ENCODE assay signal across 11 cellular contexts in the genomic region with DNA sequence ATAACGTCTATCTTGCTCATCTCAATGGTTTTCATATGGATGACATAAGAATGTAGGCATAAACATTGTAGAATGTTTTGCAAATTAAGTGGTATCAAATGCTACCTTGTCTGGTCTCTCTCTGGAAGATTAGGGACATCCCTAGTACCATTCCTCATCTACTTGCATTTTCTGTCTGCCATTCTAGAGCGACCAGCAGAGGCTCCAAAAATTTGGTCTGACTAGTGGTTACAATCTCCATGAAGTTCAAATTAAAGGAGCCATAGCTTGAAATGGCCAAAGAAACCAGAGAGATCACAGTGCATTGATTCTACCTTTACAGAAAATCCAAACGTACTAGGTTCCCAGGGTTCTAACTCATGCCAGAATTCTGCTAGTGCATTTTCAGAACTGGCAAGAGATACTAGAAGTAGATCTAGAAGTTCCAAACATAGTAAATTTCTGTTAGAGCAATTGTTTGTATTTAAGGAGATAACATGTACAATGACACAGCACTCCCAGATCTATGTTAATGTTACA. TPM values are rescaled to one million over a fixed set of nuclear protein-coding genes. Genes with fewer than 3 reads are reported as not detected.
A peak's percentile ranks its signal among the peaks of the same experiment; 100 is the strongest.
DNase-seq lines count a peak whose midpoint lies in the region; ATAC-seq and TF ChIP-seq lines count a peak whose summit lies in the region.
"Had no signal": no experiment of that assay in that cellular context is flagged by ENCODE, and none has a peak within 500 bp of the region (broad histone marks: within the 10 kb centered on the region; RNA-seq: fewer than 3 reads in every experiment).

No MANE protein-coding gene starts in this region.

- H3K27me3 Mint-ChIP-seq in activated T-cell treated with anti-CD3 and anti-CD28 coated beads, Interleukin-2, amount 50 U/mL, for 4 hours (ENCODE audit: low read depth), result no peaks in the 10 kb centered on the region
- no peaks in the 10 kb centered on the region for H3K27me3 Mint-ChIP-seq in stimulated activated memory B cell treated with anti-CD40 and anti-IgM and Interleukin-4, amounts not matched to agents 10 μg/mL and 1 μg/mL and 100 μg/mL, for 72 hours
- no peaks in the 10 kb centered on the region for H3K27me3 Mint-ChIP-seq in progenitor cell of endocrine pancreas

- H3K4me1 Mint-ChIP-seq in activated T-cell treated with anti-CD3 and anti-CD28 coated beads, Interleukin-2, amount 50 U/mL, for 4 hours (ENCODE audit: low read depth), result peaks cover 86% of the 10 kb centered on the region
- H3K4me1 Mint-ChIP-seq in stimulated activated memory B cell treated with anti-CD40 and anti-IgM and Interleukin-4, amounts not matched to agents 10 μg/mL and 1 μg/mL and 100 μg/mL, for 72 hours, result peaks cover 69% of the 10 kb centered on the region
- H3K4me1 Mint-ChIP-seq in progenitor cell of endocrine pancreas (ENCODE audit: low read depth), result peaks cover 9% of the 10 kb centered on the region

- no peak for DNase-seq in activated T-cell treated with anti-CD3 and anti-CD28 coated beads, Interleukin-2, amount 50 U/mL, for 4 hours
- DNase-seq in activated T-cell treated with anti-CD3 and anti-CD28 coated beads, Interleukin-2, amount 50 U/mL, for 48 hours, result no peak
- peak; percentile 89 for DNase-seq in OCI-M1 (lab: John Stamatoyannopoulos, UW)
- no peak for DNase-seq in coronary artery (ENCODE audit: low spot score)
- DNase-seq in progenitor cell of endocrine pancreas (ENCODE audit: low spot score, unreplicated experiment), result no peak
- DNase-seq: mesenchymal stem cell, SHP77 treated with DMSO at 0.1 percent for 48 hours had no signal

- peak overlapping the region; percentile 81 for H3K4me3 Mint-ChIP-seq in activated T-cell treated with anti-CD3 and anti-CD28 coated beads, Interleukin-2, amount 50 U/mL, for 4 hours
- peak overlapping the region; percentile 82 for H3K4me3 Mint-ChIP-seq in stimulated activated memory B cell treated with anti-CD40 and anti-IgM and Interleukin-4, amounts not matched to agents 10 μg/mL and 1 μg/mL and 100 μg/mL, for 72 hours
- no peak overlapping the region for H3K4me3 Mint-ChIP-seq in progenitor cell of endocrine pancreas (ENCODE audit: low read depth)

- H3K36me3 Mint-ChIP-seq in activated T-cell treated with anti-CD3 and anti-CD28 coated beads, Interleukin-2, amount 50 U/mL, for 4 hours (ENCODE audit: insufficient read depth), result no peaks in the 10 kb centered on the region
- H3K36me3 Mint-ChIP-seq in stimulated activated memory B cell treated with anti-CD40 and anti-IgM and Interleukin-4, amounts not matched to agents 10 μg/mL and 1 μg/mL and 100 μg/mL, for 72 hours, result peaks cover 16% of the 10 kb centered on the region
- H3K36me3 Mint-ChIP-seq in progenitor cell of endocrine pancreas (ENCODE audit: insufficient read depth), result peaks cover 2% of the 10 kb centered on the region

- peak overlapping the region; percentile 84 for H3K27ac Mint-ChIP-seq in stimulated activated memory B cell treated with anti-CD40 and anti-IgM and Interleukin-4, amounts not matched to agents 10 μg/mL and 1 μg/mL and 100 μg/mL, for 72 hours
- no peak overlapping the region for H3K27ac Mint-ChIP-seq in progenitor cell of endocrine pancreas

- peak overlapping the region; percentile 47 for H3K4me3 ChIP-seq in coronary artery

- no peak for ATAC-seq in activated T-cell treated with anti-CD3 and anti-CD28 coated beads, Interleukin-2, amount 50 U/mL, for 4 hours
- no peak for ATAC-seq in stimulated activated memory B cell treated with anti-CD40 and anti-IgM and Interleukin-4, amounts not matched to agents 10 μg/mL and 1 μg/mL and 100 μg/mL, for 72 hours
- no peak for ATAC-seq in HG02623 (IDR thresholded peaks at IDR 0.05; ENCODE audit: unreplicated experiment)
- ATAC-seq in HG03354 (IDR thresholded peaks at IDR 0.05; ENCODE audit: poor library complexity, severe bottlenecking, unreplicated experiment), result no peak

- peaks cover 4% of the 10 kb centered on the region for H3K9me3 Mint-ChIP-seq in activated T-cell treated with anti-CD3 and anti-CD28 coated beads, Interleukin-2, amount 50 U/mL, for 4 hours
- H3K9me3 Mint-ChIP-seq in stimulated activated memory B cell treated with anti-CD40 and anti-IgM and Interleukin-4, amounts not matched to agents 10 μg/mL and 1 μg/mL and 100 μg/mL, for 72 hours, result peaks cover 1% of the 10 kb centered on the region
- H3K9me3 Mint-ChIP-seq in progenitor cell of endocrine pancreas (ENCODE audit: low read depth), result peaks cover 5% of the 10 kb centered on the region

- H3K27ac ChIP-seq in coronary artery, result peak overlapping the region in 1 of 2 donors; percentile 43

- no peak for TF ChIP-seq CTCF in coronary artery (IDR thresholded peaks at IDR 0.05)
- no peak for TF ChIP-seq CTCF in progenitor cell of endocrine pancreas (IDR thresholded peaks at IDR 0.05; ENCODE audit: unreplicated experiment)

RNA-seq across cellular contexts. Expression of gene CD84, which starts 1.1 kb away (rescaled TPM):
- total RNA-seq in activated T-cell treated with anti-CD3 and anti-CD28 coated beads, Interleukin-2, amount 50 U/mL, for 4 hours, result 10 to 100 TPM in 1 of 3 donors, 1 to 10 TPM in 2; 7.0 to 14.7 (median 7.7) TPM
- total RNA-seq in progenitor cell of endocrine pancreas, result not detected in 2 replicates
- total RNA-seq: astrocyte had no signal

RNA-seq across cellular contexts. Expression of gene SLAMF6, which starts 55.2 kb away (rescaled TPM):
- 10 to 100 TPM; 19.4 to 26.6 (median 19.6) TPM for total RNA-seq in activated T-cell treated with anti-CD3 and anti-CD28 coated beads, Interleukin-2, amount 50 U/mL, for 4 hours
- total RNA-seq in progenitor cell of endocrine pancreas, result not detected in 2 replicates
- total RNA-seq: astrocyte had no signal

Comparison
In these comparisons a context has a peak if more than half of its experiments do, and no peak if none do; other contexts are left out.
1. RNA of gene SLAMF6, which starts 55.2 kb away (total RNA-seq): 19.4 to 26.6 TPM in activated T-cell treated with anti-CD3 and anti-CD28 coated beads, Interleukin-2, amount 50 U/mL, for 4 hours; not detected in progenitor cell of endocrine pancreas; every median in the first group is over 10 times any median in the second.